In the genomic region with DNA sequence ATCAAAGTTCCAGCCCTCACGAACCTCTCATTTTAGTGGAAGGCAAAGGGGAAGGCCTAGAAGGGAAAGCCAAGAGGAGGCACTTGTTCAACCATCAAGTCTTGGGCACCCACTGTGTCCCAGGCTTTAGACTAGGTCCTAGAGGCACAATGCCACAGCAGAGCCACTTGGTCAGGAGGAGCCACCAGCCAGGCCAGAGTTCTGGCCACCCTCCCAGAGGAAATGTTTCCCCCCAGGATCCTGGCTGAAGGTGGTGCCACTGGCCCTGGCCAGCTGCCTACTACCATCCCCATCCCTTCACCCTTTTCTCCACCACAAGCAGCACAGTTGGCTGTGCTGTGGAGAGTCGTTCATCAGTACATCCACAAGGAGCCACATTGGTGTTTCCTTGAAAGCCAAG, we compare ENCODE assay signal across 26 cellular contexts. TPM values are rescaled to one million over a fixed set of nuclear protein-coding genes. Genes with fewer than 3 reads are reported as not detected.
"Had no signal": no experiment of that assay in that cellular context is flagged by ENCODE, and none has a peak within 500 bp of the region (broad histone marks: within the 10 kb centered on the region; RNA-seq: fewer than 3 reads in every experiment).

No MANE protein-coding gene starts in this region.

- H3K27ac ChIP-seq: stomach, suprapubic skin, testis, thoracic aorta, thyroid gland, tibial artery, tibial nerve, transverse colon, upper lobe of left lung, upper lobe of right lung, uterus, vagina had no signal

- H3K36me3 ChIP-seq: stomach, suprapubic skin, thoracic aorta, thyroid gland, tibial artery, tibial nerve, transverse colon, upper lobe of left lung, upper lobe of right lung, uterus, vagina had no signal

- H3K4me1 ChIP-seq: stomach, suprapubic skin, testis, tibial nerve, transverse colon, upper lobe of left lung, upper lobe of right lung, uterus, vagina had no signal

- H3K27me3 ChIP-seq: stomach, suprapubic skin, testis, thyroid gland, tibial artery, tibial nerve, transverse colon, upper lobe of left lung, upper lobe of right lung, uterus, vagina had no signal

- H3K4me3 ChIP-seq: stomach, suprapubic skin, testis, thoracic aorta, thyroid gland, tibial artery, tibial nerve, transverse colon, upper lobe of left lung, upper lobe of right lung, uterus, vagina had no signal

- DNase-seq: stimulated activated CD4-positive, alpha-beta T cell treated with anti-CD3 and anti-CD28 coated beads, Interleukin-2, amount 100 ng/mL, for 48 hours; stimulated activated CD4-positive, alpha-beta T cell treated with anti-CD3 and anti-CD28 coated beads, Interleukin-4, amount 100 ng/mL, for 1 hour; stimulated activated CD4-positive, alpha-beta T cell treated with anti-CD3 and anti-CD28 coated beads, Interleukin-4, amount 100 ng/mL, for 24 hours; stimulated activated CD4-positive, alpha-beta T cell treated with anti-CD3 and anti-CD28 coated beads, Interleukin-4, amount 100 ng/mL, for 4 hours; stimulated activated CD8-positive, alpha-beta memory T cell treated with anti-CD3 and anti-CD28 coated beads, Interleukin-4, amount 100 ng/mL, for 48 hours; stimulated activated naive B cell treated with anti-CD40 and anti-IgM and Interleukin-4, amounts not matched to agents 10 μg/mL and 1 μg/mL and 100 μg/mL, for 72 hours; stimulated activated naive CD4-positive, alpha-beta T cell; stimulated activated naive CD4-positive, alpha-beta T cell treated with Interleukin-2 at 50 U/mL for 16 hours; stimulated activated naive CD8-positive, alpha-beta T cell treated with anti-CD3 and anti-CD28 coated beads, Interleukin-15, amount 100 ng/mL, for 72 hours; stimulated activated naive CD8-positive, alpha-beta T cell treated with anti-CD3 and anti-CD28 coated beads, Interleukin-15, Interleukin-2, amounts not matched to agents 100 U/mL and 50 U/mL, for 24 hours; stomach; substantia nigra; testis; thyroid gland; tibial artery; transverse colon; trophoblast cell; upper lobe of left lung; upper lobe of right lung; uterus had no signal

- ATAC-seq: stimulated activated effector memory CD8-positive, alpha-beta T cell treated with anti-CD3 and anti-CD28 coated beads, Interleukin-12 subunit alpha, Interleukin-12 subunit beta, amount 100 ng/mL, for 72 hours; stimulated activated memory B cell treated with anti-CD40 and anti-IgM and Interleukin-4, amounts not matched to agents 10 μg/mL and 1 μg/mL and 100 μg/mL, for 72 hours; stimulated activated naive B cell treated with anti-CD40 and anti-IgM and Interleukin-4, amounts not matched to agents 10 μg/mL and 1 μg/mL and 100 μg/mL, for 72 hours; stimulated activated naive CD8-positive, alpha-beta T cell treated with anti-CD3 and anti-CD28 coated beads, Interleukin-15, amount 100 ng/mL, for 72 hours; stimulated activated naive CD8-positive, alpha-beta T cell treated with anti-CD3 and anti-CD28 coated beads, Interleukin-15, Interleukin-2, amounts not matched to agents 100 U/mL and 50 U/mL, for 24 hours; upper lobe of right lung had no signal

- H3K9me3 ChIP-seq: suprapubic skin, testis, thoracic aorta, thyroid gland, tibial artery, transverse colon, upper lobe of left lung, upper lobe of right lung had no signal

RNA-seq across cellular contexts. Expression of a gene that starts 49.7 kb away (rescaled TPM):
- total RNA-seq: transverse colon, vagina had no signal
